ENCODE assay signal across 9 cellular contexts in genomic region chr17:62778990-62779681, GRCh38. TPM values are rescaled to one million over a fixed set of nuclear protein-coding genes. Genes with fewer than 3 reads are reported as not detected.
A peak's percentile ranks its signal among the peaks of the same experiment; 100 is the strongest.
DNase-seq lines count a peak whose midpoint lies in the region; ATAC-seq, FAIRE-seq and TF ChIP-seq lines count a peak whose summit lies in the region.
"Had no signal": no experiment of that assay in that cellular context is flagged by ENCODE, and none has a peak within 500 bp of the region (broad histone marks: within the 10 kb centered on the region; RNA-seq: fewer than 3 reads in every experiment).

No MANE protein-coding gene starts in this region.

- intact Hi-C loops in mucosa of descending colon (cut with DNase I, micrococcal nuclease), result no loop called here

- FAIRE-seq in GM12891 (lab: Jason Lieb, UNC), result no peak

- DNase-seq in COR-L47 (lab: John Stamatoyannopoulos, UW) (peak; percentile 18), NCI-H1417 treated with DMSO at 0.1 percent for 48 hours (lab: John Stamatoyannopoulos, UW) (peak; percentile 56), astrocyte of the cerebellum (ENCODE audit: low read depth) (peak; percentile 94), mucosa of descending colon (peak in 2 of 3 donors; percentile 9 to 37), GM12891 (ENCODE audit: insufficient read length, low spot score) (no peak), pons (ENCODE audit: low spot score) (no peak), iPS-NIHi11 (ENCODE audit: low spot score) (no peak)
- no peak for DNase-seq in stimulated activated CD4-positive, alpha-beta T cell treated with anti-CD3 and anti-CD28 coated beads, Interleukin-4, amount 100 ng/mL, for 1 hour

- peak; percentile 82 for ATAC-seq in mucosa of descending colon

- no peaks in the 10 kb centered on the region for H3K36me3 ChIP-seq in mucosa of descending colon (ENCODE audit: low read depth)
- H3K36me3 ChIP-seq: SJSA1 had no signal

- H3K4me3 ChIP-seq in astrocyte of the cerebellum (ENCODE audit: low read depth, low read length) (no peak overlapping the region), mucosa of descending colon (no peak overlapping the region)
- H3K4me3 ChIP-seq: SJSA1 had no signal

- no peak for TF ChIP-seq POLR2A in GM12891 (IDR thresholded peaks at IDR 0.05; ENCODE audit: low read depth, low read length)

- in situ Hi-C loops in astrocyte of the cerebellum (cut with HindIII; ENCODE audit: low sequenced_read_pairs), result no loop called here

- no peak for TF ChIP-seq CTCF in astrocyte of the cerebellum (IDR thresholded peaks at IDR 0.05; ENCODE audit: low read depth, low read length, missing control alignments)
- TF ChIP-seq CTCF in mucosa of descending colon (IDR thresholded peaks at IDR 0.05), result no peak

- no peaks in the 10 kb centered on the region for H3K4me1 ChIP-seq in mucosa of descending colon (ENCODE audit: low read depth)

- no peaks in the 10 kb centered on the region for H3K9me3 ChIP-seq in mucosa of descending colon

TF ChIP-seq in GM12891, 5 proteins besides CTCF, POLR2A, EP300 and RAD21:
- TF ChIP-seq SPI1 (IDR thresholded peaks at IDR 0.05; ENCODE audit: low read depth, low read length) (no peak), TAF1 (IDR thresholded peaks at IDR 0.05; ENCODE audit: low read depth, low read length) (no peak), POU2F2 (IDR thresholded peaks at IDR 0.05; ENCODE audit: low read depth, low read length) (no peak), POLR2AphosphoS5 (IDR thresholded peaks at IDR 0.05; ENCODE audit: low read depth, low read length) (no peak), PAX5 (IDR thresholded peaks at IDR 0.05; ENCODE audit: insufficient read depth, low read length, severe bottlenecking) (no peak)

RNA-seq across cellular contexts. Expression of gene MARCHF10, which starts 29.0 kb away (rescaled TPM):
- total RNA-seq in mucosa of descending colon, result under 1 TPM in 1 of 3 donors, not detected in 2; 0.35 TPM
- not detected for polyA plus RNA-seq in GM12891 (2012; ENCODE audit: low read depth, missing spikeins)

Comparison
In these comparisons a context has a peak if more than half of its experiments do, and no peak if none do; other contexts are left out.
1. DNase-seq: peak in COR-L47 (single experiment), NCI-H1417 treated with DMSO at 0.1 percent for 48 hours (single experiment), astrocyte of the cerebellum (single experiment) and mucosa of descending colon (2 of 3); none in GM12891 (single experiment), pons (single experiment), stimulated activated CD4-positive, alpha-beta T cell treated with anti-CD3 and anti-CD28 coated beads, Interleukin-4, amount 100 ng/mL, for 1 hour (single experiment) and iPS-NIHi11 (single experiment).